ENCODE assay signal across 18 cellular contexts in genomic region chr12:120851939-120852338, GRCh38.
"Had no signal": no experiment of that assay in that cellular context is flagged by ENCODE, and none has a peak within 500 bp of the region (broad histone marks: within the 10 kb centered on the region; RNA-seq: fewer than 3 reads in every experiment).

No MANE protein-coding gene starts in this region.

- H3K27me3 Mint-ChIP-seq: natural killer cell treated with Interleukin-12 subunit alpha and Interleukin-12 subunit beta and Interleukin-15 and Interleukin-18, amount 100 ng/mL, for 72 hours; progenitor cell of endocrine pancreas had no signal

- H3K9me3 ChIP-seq: mucosa of descending colon, right lobe of liver, suprapubic skin, upper lobe of right lung had no signal

- H3K4me3 Mint-ChIP-seq: activated T-cell treated with anti-CD3 and anti-CD28 coated beads, Interleukin-2, amount 50 U/mL, for 4 hours; immature natural killer cell; natural killer cell treated with Interleukin-12 subunit alpha and Interleukin-12 subunit beta and Interleukin-15 and Interleukin-18, amount 100 ng/mL, for 72 hours; T-helper 2 cell treated with Interferon-gamma antibody and Interleukin-4, amounts not matched to agents 5 μg/mL and 100 μg/mL, for 36 hours had no signal

- H3K27ac ChIP-seq: brain microvascular endothelial cell, right lobe of liver, suprapubic skin, upper lobe of right lung had no signal

- H3K36me3 ChIP-seq: brain microvascular endothelial cell, right lobe of liver, suprapubic skin, upper lobe of right lung had no signal

- ATAC-seq: activated naive CD4-positive, alpha-beta T cell treated with anti-CD3 and anti-CD28 coated beads, Interleukin-2, amount 50 U/mL, for 72 hours; left cardiac atrium had no signal

- H3K27ac Mint-ChIP-seq: activated naive CD4-positive, alpha-beta T cell treated with anti-CD3 and anti-CD28 coated beads, Interleukin-2, amount 50 U/mL, for 72 hours; immature natural killer cell; natural killer cell treated with Interleukin-12 subunit alpha and Interleukin-12 subunit beta and Interleukin-15 and Interleukin-18, amount 100 ng/mL, for 72 hours; progenitor cell of endocrine pancreas; T-helper 2 cell treated with Interferon-gamma antibody and Interleukin-4, amounts not matched to agents 5 μg/mL and 100 μg/mL, for 36 hours had no signal

- H3K4me3 ChIP-seq: mucosa of descending colon, right lobe of liver, suprapubic skin, upper lobe of right lung had no signal

- DNase-seq: activated CD4-positive, alpha-beta T cell treated with anti-CD3 and anti-CD28 coated beads for 1 hour; activated CD4-positive, alpha-beta T cell treated with anti-CD3 and anti-CD28 coated beads, Interleukin-2, amount 50 U/mL, for 48 hours; activated effector memory CD4-positive, alpha-beta T cell treated with anti-CD3 and anti-CD28 coated beads, Interleukin-2, amount 50 U/mL, for 16 hours; activated T-cell treated with anti-CD3 and anti-CD28 coated beads, Interleukin-2, amount 50 U/mL, for 4 hours; brain microvascular endothelial cell; immature natural killer cell; left cardiac atrium; mucosa of descending colon; occipital lobe; right lobe of liver; stimulated activated CD4-positive, alpha-beta T cell treated with anti-CD3 and anti-CD28 coated beads, Interleukin-1b, Interleukin-23, amount 100 ng/mL, for 48 hours; stimulated activated naive CD4-positive, alpha-beta T cell; upper lobe of right lung had no signal

- H3K36me3 Mint-ChIP-seq: activated naive CD4-positive, alpha-beta T cell treated with anti-CD3 and anti-CD28 coated beads, Interleukin-2, amount 50 U/mL, for 72 hours; immature natural killer cell; natural killer cell treated with Interleukin-12 subunit alpha and Interleukin-12 subunit beta and Interleukin-15 and Interleukin-18, amount 100 ng/mL, for 72 hours had no signal

- H3K27me3 ChIP-seq: brain microvascular endothelial cell, right lobe of liver, suprapubic skin, upper lobe of right lung had no signal

- H3K9me3 Mint-ChIP-seq: activated naive CD4-positive, alpha-beta T cell treated with anti-CD3 and anti-CD28 coated beads, Interleukin-2, amount 50 U/mL, for 72 hours; activated T-cell treated with anti-CD3 and anti-CD28 coated beads, Interleukin-2, amount 50 U/mL, for 4 hours; immature natural killer cell; natural killer cell treated with Interleukin-12 subunit alpha and Interleukin-12 subunit beta and Interleukin-15 and Interleukin-18, amount 100 ng/mL, for 72 hours; T-helper 2 cell treated with Interferon-gamma antibody and Interleukin-4, amounts not matched to agents 5 μg/mL and 100 μg/mL, for 36 hours had no signal
